Comparison of ENCODE assay signal across 8 cellular contexts in the genomic region with DNA sequence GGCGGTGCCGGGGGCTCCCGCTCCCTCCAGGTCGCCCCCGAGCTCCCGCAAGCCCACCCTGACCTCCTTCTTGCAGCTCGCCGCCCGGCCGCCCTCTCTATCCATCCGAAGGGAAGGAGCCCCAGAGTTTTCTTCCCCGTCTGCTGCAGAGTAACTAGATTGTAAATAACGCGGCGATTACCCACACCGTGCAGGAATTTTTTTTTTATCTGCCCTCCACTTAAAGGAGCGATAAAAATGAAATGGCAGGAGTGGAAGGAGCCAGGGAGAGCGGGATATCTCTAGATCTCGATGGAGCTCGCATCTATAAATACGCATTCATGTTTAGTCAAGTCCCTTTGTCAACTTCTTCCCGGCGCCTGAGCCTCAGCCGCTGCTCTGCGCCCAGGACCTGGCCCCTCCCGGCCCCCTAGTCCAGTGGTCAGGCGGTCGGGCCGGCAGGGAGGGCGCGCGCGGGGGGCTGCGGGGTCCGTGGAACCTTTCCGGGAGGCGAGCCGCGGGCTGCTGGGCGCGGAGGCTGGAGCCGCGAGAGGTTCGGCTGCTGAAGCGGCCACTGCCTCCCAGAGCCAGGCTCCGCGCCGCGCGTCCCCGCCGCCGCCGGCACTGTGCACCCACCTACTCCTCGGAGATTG.
DNase-seq lines count a peak whose midpoint lies in the region; ATAC-seq and TF ChIP-seq lines count a peak whose summit lies in the region.

No MANE protein-coding gene starts in this region.

- peak overlapping the region; percentile 28; the same call in 1 of the 2 replicates for H4K5ac ChIP-seq in IMR-90 (ENCODE audit: low read depth, low read length)

- CTCF ChIA-PET in IMR-90 (lab: Yijun Ruan, JAX) = no interaction called here

- no peaks in the 10 kb centered on the region for H3K27me3 ChIP-seq in IMR-90 (ENCODE audit: control insufficient read depth, insufficient read depth, low read length)
- no peaks in the 10 kb centered on the region for H3K27me3 ChIP-seq in right cardiac atrium (ENCODE audit: control insufficient read depth, insufficient read depth)

- TF ChIP-seq RAD21 in IMR-90 (IDR thresholded peaks at IDR 0.05; ENCODE audit: low read length) = 0 out of 2 replicates have a peak, but pooled peaks have one; percentile 1

- H3K27ac ChIP-seq in IMR-90 (ENCODE audit: insufficient read depth, low read length) (peak overlapping the region; percentile 75), right cardiac atrium (ENCODE audit: low read length) (no peak overlapping the region)

- peak overlapping the region; percentile 16 to 80; a peak in 2 of 4 replicates for H4K8ac ChIP-seq in IMR-90 (ENCODE audit: low read depth in 2 of 2, low read length in 2 of 2)

- H4K20me1 ChIP-seq in IMR-90 (ENCODE audit: insufficient read depth, low read length) = no peaks in the 10 kb centered on the region

- peaks cover 9 to 22% of the 10 kb centered on the region in 2 experiments; a peak in 3 of 4 replicates for H3K79me1 ChIP-seq in IMR-90 (ENCODE audit: low read depth in 1 of 2, low read length in 2 of 2)

- H2AK9ac ChIP-seq in IMR-90 (replicated peaks; ENCODE audit: low read depth, low read length, poor library complexity) = peak overlapping the region; percentile 67

- ATAC-seq in IMR-90 (ENCODE audit: low read depth) = peak; percentile 41
- peak; percentile 38 for ATAC-seq in activated naive CD8-positive, alpha-beta T cell treated with anti-CD3 and anti-CD28 coated beads, Interleukin-2, amount 10 ng/mL, durations not matched to agents 7 days and 5 days (ENCODE audit: low read depth)
- ATAC-seq in right cardiac atrium = peak; percentile 58 to 68
- ATAC-seq in HG03521 (IDR thresholded peaks at IDR 0.05; ENCODE audit: unreplicated experiment) = no peak

- DNase-seq in EH (ENCODE audit: low read depth) = peak; percentile 43
- peak; percentile 54 for DNase-seq in IMR-90
- peak; percentile 33 for DNase-seq in activated naive CD8-positive, alpha-beta T cell treated with anti-CD3 and anti-CD28 coated beads, Interleukin-2, amount 10 ng/mL, durations not matched to agents 7 days and 5 days
- DNase-seq in right cardiac atrium = peak; percentile 48 to 79 (median 78)
- DNase-seq in posterior vena cava (ENCODE audit: low spot score) = peak; percentile 81
- no peak for DNase-seq in SW 1271 (lab: John Stamatoyannopoulos, UW)
- DNase-seq in GOT3 (lab: John Stamatoyannopoulos, UW) = no peak

- H3K9ac ChIP-seq in IMR-90 (ENCODE audit: low read depth, low read length) = peak overlapping the region; percentile 98

- BruUV-seq in IMR-90 (replicated peaks; lab: Mats Ljungman, UMichigan) = no TSS peak

- peaks cover 61% of the 10 kb centered on the region for H3K27me3 Mint-ChIP-seq in activated naive CD8-positive, alpha-beta T cell treated with anti-CD3 and anti-CD28 coated beads, Interleukin-2, amount 10 ng/mL, durations not matched to agents 7 days and 5 days

- peak overlapping the region; percentile 98 for H3K14ac ChIP-seq in IMR-90 (replicated peaks; ENCODE audit: low read depth, low read length)

- H3K4me1 ChIP-seq in IMR-90 (ENCODE audit: control insufficient read depth, insufficient read depth, low read length) = peaks cover 5% of the 10 kb centered on the region; the same call in 1 of the 2 replicates
- no peaks in the 10 kb centered on the region for H3K4me1 ChIP-seq in right cardiac atrium (ENCODE audit: control insufficient read depth, insufficient read depth, low read length)

- H2BK5ac ChIP-seq in IMR-90 (ENCODE audit: low read depth, low read length, poor library complexity, severe bottlenecking) = peak overlapping the region; percentile 82

- no peaks in the 10 kb centered on the region for H3K9me3 ChIP-seq in IMR-90 (ENCODE audit: control insufficient read depth, insufficient read depth, low read length)
- H3K9me3 ChIP-seq in right cardiac atrium (ENCODE audit: control insufficient read depth, low read length) = no peaks in the 10 kb centered on the region

- H2BK15ac ChIP-seq in IMR-90 (ENCODE audit: low read depth, low read length) = peak overlapping the region; percentile 80; the same call in 2 of the 3 replicates

- no peaks in the 10 kb centered on the region for H3K9me1 ChIP-seq in IMR-90 (ENCODE audit: insufficient read depth, low read length)

- H2BK20ac ChIP-seq in IMR-90 (ENCODE audit: low read depth, low read length) = peak overlapping the region; percentile 85

- H3K27ac Mint-ChIP-seq in activated naive CD8-positive, alpha-beta T cell treated with anti-CD3 and anti-CD28 coated beads, Interleukin-2, amount 10 ng/mL, durations not matched to agents 7 days and 5 days = no peak overlapping the region

- no peak for TF ChIP-seq CTCF in IMR-90 (conservative IDR thresholded peaks at IDR 0.05; ENCODE audit: low read depth, low read length)

- 0% methylated on average over 2 of the region's 55 CpGs; no CpG with 5 or more reads in 1 of the 2 experiments for WGBS in IMR-90 (ENCODE audit: extremely low coverage in 2 of 2, insufficient read length in 1 of 2), 2 experiments
- under 1% methylated on average over 55 of the region's 55 CpGs for WGBS in right cardiac atrium

- no peaks in the 10 kb centered on the region for H3K36me3 Mint-ChIP-seq in activated naive CD8-positive, alpha-beta T cell treated with anti-CD3 and anti-CD28 coated beads, Interleukin-2, amount 10 ng/mL, durations not matched to agents 7 days and 5 days

- peak overlapping the region; percentile 92 for H3K4me2 ChIP-seq in IMR-90 (ENCODE audit: low read depth, low read length)

- H3K56ac ChIP-seq in IMR-90 (ENCODE audit: extremely low read depth, insufficient read depth, low read length) = peak overlapping the region; percentile 84; the same call in 1 of the 2 replicates

- no peak for TF ChIP-seq POLR2A in IMR-90 (IDR thresholded peaks at IDR 0.05; ENCODE audit: low read depth, low read length)

- in situ Hi-C loops in IMR-90 (cut with MboI; ENCODE audit: low sequenced_read_pairs) = loop anchor here (25.0 kb wide), 1 partner anchor 451 kb away; no protein-coding TSS in a partner anchor

- intact Hi-C loops in IMR-90 (cut with micrococcal nuclease) = loop anchor here (1.0 to 10.0 kb wide), 8 partner anchors 34 to 1358 kb away; no protein-coding TSS in a partner anchor
- intact Hi-C loops in right cardiac atrium (cut with DNase I) = no loop called here
- intact Hi-C loops in posterior vena cava (cut with DNase I) = no loop called here

- peaks cover 9% of the 10 kb centered on the region for H3K4me1 Mint-ChIP-seq in activated naive CD8-positive, alpha-beta T cell treated with anti-CD3 and anti-CD28 coated beads, Interleukin-2, amount 10 ng/mL, durations not matched to agents 7 days and 5 days

- no peaks in the 10 kb centered on the region for H3K36me3 ChIP-seq in IMR-90 (ENCODE audit: control insufficient read depth, insufficient read depth, low read length)

- dilution Hi-C loops in IMR-90 (cut with HindIII; ENCODE audit: low sequenced_read_pairs, unreplicated experiment) = no loop called here

- POLR2A ChIA-PET in IMR-90 (lab: Charles Lee; ENCODE audit: unreplicated experiment) = interaction anchor here (0.6 kb wide), 1 partner anchor 79 kb away, joined by 3 read pairs; no protein-coding TSS in a partner anchor
- POLR2A ChIA-PET in activated naive CD8-positive, alpha-beta T cell treated with anti-CD3 and anti-CD28 coated beads, Interleukin-2, amount 10 ng/mL, durations not matched to agents 7 days and 5 days (lab: Charles Lee) = no interaction called here

- peak overlapping the region; percentile 76 for H4K91ac ChIP-seq in IMR-90 (ENCODE audit: insufficient read depth, low read depth, low read length)

- H3K4ac ChIP-seq in IMR-90 (ENCODE audit: low read depth, low read length) = peak overlapping the region; percentile 94

- H3K18ac ChIP-seq in IMR-90 (ENCODE audit: low read depth, low read length) = peak overlapping the region; percentile 80

- peak overlapping the region; percentile 99 for H3K23ac ChIP-seq in IMR-90 (ENCODE audit: low read depth, low read length)

- no peak overlapping the region for H2AK5ac ChIP-seq in IMR-90 (ENCODE audit: low read depth, low read length)

- peak overlapping the region; percentile 87 for H2BK120ac ChIP-seq in IMR-90 (ENCODE audit: low read depth, low read length)

- peak overlapping the region; percentile 98 for H3K4me3 ChIP-seq in IMR-90 (ENCODE audit: insufficient read depth, low read depth, low read length)
- peak overlapping the region; percentile 98 for H3K4me3 ChIP-seq in right cardiac atrium (ENCODE audit: low read length)

- peak overlapping the region; percentile 92 for H2AFZ ChIP-seq in IMR-90 (replicated peaks; ENCODE audit: low read length, poor library complexity)

- H3K9me3 Mint-ChIP-seq in activated naive CD8-positive, alpha-beta T cell treated with anti-CD3 and anti-CD28 coated beads, Interleukin-2, amount 10 ng/mL, durations not matched to agents 7 days and 5 days = no peaks in the 10 kb centered on the region

- peak overlapping the region; percentile 74 for H3K4me3 Mint-ChIP-seq in activated naive CD8-positive, alpha-beta T cell treated with anti-CD3 and anti-CD28 coated beads, Interleukin-2, amount 10 ng/mL, durations not matched to agents 7 days and 5 days

TF ChIP-seq in IMR-90, 13 proteins besides CTCF, POLR2A, EP300 and RAD21 (continues in another document):
- TF ChIP-seq CEBPB (IDR thresholded peaks at IDR 0.05; ENCODE audit: low read depth, low read length) = no peak
- no peak for TF ChIP-seq RFX5 (IDR thresholded peaks at IDR 0.05; ENCODE audit: low read depth, low read length)
- no peak for TF ChIP-seq BHLHE40 (IDR thresholded peaks at IDR 0.05; ENCODE audit: low read depth, low read length)
- no peak for TF ChIP-seq ELK1 (IDR thresholded peaks at IDR 0.05; ENCODE audit: borderline replicate concordance, low read depth, low read length)
- TF ChIP-seq MXI1 (IDR thresholded peaks at IDR 0.05; ENCODE audit: borderline replicate concordance, low read depth, low read length) = no peak
- TF ChIP-seq RCOR1 (IDR thresholded peaks at IDR 0.05; ENCODE audit: insufficient replicate concordance, low read length) = no peak
- no peak for TF ChIP-seq NFE2L2 (IDR thresholded peaks at IDR 0.05; ENCODE audit: low read depth, low read length)
- TF ChIP-seq FOS (IDR thresholded peaks at IDR 0.05; ENCODE audit: low read depth, low read length) = no peak
- no peak for TF ChIP-seq SMC3 (IDR thresholded peaks at IDR 0.05; ENCODE audit: low read depth, low read length)

Comparison
In these comparisons a context has a peak if more than half of its experiments do, and no peak if none do; other contexts are left out.
1. DNase-seq: peak in EH (single experiment), IMR-90 (single experiment), activated naive CD8-positive, alpha-beta T cell treated with anti-CD3 and anti-CD28 coated beads, Interleukin-2, amount 10 ng/mL, durations not matched to agents 7 days and 5 days (single experiment), right cardiac atrium (3 of 3) and posterior vena cava (single experiment); none in SW 1271 (0 of 2) and GOT3 (single experiment).